ENCODE assay signal across 13 cellular contexts in genomic region chr2:239151201-239152131, GRCh38.
A peak's percentile ranks its signal among the peaks of the same experiment; 100 is the strongest.
DNase-seq lines count a peak whose midpoint lies in the region; FAIRE-seq and TF ChIP-seq lines count a peak whose summit lies in the region.
"Had no signal": no experiment of that assay in that cellular context is flagged by ENCODE, and none has a peak within 500 bp of the region (broad histone marks: within the 10 kb centered on the region; RNA-seq: fewer than 3 reads in every experiment).

No MANE protein-coding gene starts in this region.

- peaks cover 28% of the 10 kb centered on the region for H3K4me1 Mint-ChIP-seq in activated CD4-positive, alpha-beta T cell treated with anti-CD3 and anti-CD28 coated beads, Interleukin-2, amount 10 ng/mL, durations not matched to agents 7 days and 5 days
- no peaks in the 10 kb centered on the region for H3K4me1 Mint-ChIP-seq in endodermal cell

- H3K9me3 ChIP-seq in endodermal cell (ENCODE audit: control insufficient read depth, low read length) = no peaks in the 10 kb centered on the region
- no peaks in the 10 kb centered on the region for H3K9me3 ChIP-seq in testis
- H3K9me3 ChIP-seq in small intestine (ENCODE audit: control insufficient read depth, low read depth) = no peaks in the 10 kb centered on the region

- no peak for TF ChIP-seq POLR2A in testis (IDR thresholded peaks at IDR 0.05)

- no peaks in the 10 kb centered on the region for H3K27me3 Mint-ChIP-seq in activated CD4-positive, alpha-beta T cell treated with anti-CD3 and anti-CD28 coated beads, Interleukin-2, amount 10 ng/mL, durations not matched to agents 7 days and 5 days
- no peaks in the 10 kb centered on the region for H3K27me3 Mint-ChIP-seq in endodermal cell (ENCODE audit: insufficient read depth)
- H3K27me3 Mint-ChIP-seq: dendritic cell treated with granulocyte-macrophage colony-stimulating factor and Interleukin-4, amounts not matched to agents 40 ng/mL and 50 ng/mL, for 4 days had no signal

- peaks cover 13% of the 10 kb centered on the region for H3K9me3 Mint-ChIP-seq in activated CD4-positive, alpha-beta T cell treated with anti-CD3 and anti-CD28 coated beads, Interleukin-2, amount 10 ng/mL, durations not matched to agents 7 days and 5 days
- no peaks in the 10 kb centered on the region for H3K9me3 Mint-ChIP-seq in endodermal cell
- H3K9me3 Mint-ChIP-seq: dendritic cell treated with granulocyte-macrophage colony-stimulating factor and Interleukin-4, amounts not matched to agents 40 ng/mL and 50 ng/mL, for 4 days had no signal

- H3K27me3 ChIP-seq in endodermal cell (ENCODE audit: control insufficient read depth, insufficient read depth, low read length, poor library complexity, severe bottlenecking) = no peaks in the 10 kb centered on the region
- H3K27me3 ChIP-seq in testis = no peaks in the 10 kb centered on the region
- no peaks in the 10 kb centered on the region for H3K27me3 ChIP-seq in small intestine (ENCODE audit: control insufficient read depth in 2 of 2, insufficient read depth in 2 of 2, low read length in 2 of 2)

- peaks cover 76% of the 10 kb centered on the region for H3K36me3 Mint-ChIP-seq in activated CD4-positive, alpha-beta T cell treated with anti-CD3 and anti-CD28 coated beads, Interleukin-2, amount 10 ng/mL, durations not matched to agents 7 days and 5 days (ENCODE audit: low read depth)
- peaks cover 39% of the 10 kb centered on the region for H3K36me3 Mint-ChIP-seq in endodermal cell (ENCODE audit: low read depth)

- no peak for DNase-seq in activated CD4-positive, alpha-beta T cell treated with anti-CD3 and anti-CD28 coated beads, Interleukin-2, amount 10 ng/mL, durations not matched to agents 7 days and 5 days
- no peak for DNase-seq in activated CD4-positive, alpha-beta T cell treated with anti-CD3 and anti-CD28 coated beads for 4 hours
- peak; percentile 17 for DNase-seq in endodermal cell
- DNase-seq in medulla oblongata (ENCODE audit: extremely low spot score) = peak; percentile 61
- peak; percentile 71 for DNase-seq in testis
- no peak for DNase-seq in HT-29 (ENCODE audit: low spot score)
- no peak for DNase-seq in GM13977 (ENCODE audit: low spot score)
- no peak for DNase-seq in small intestine
- DNase-seq: NCI-H524 treated with DMSO at 0.1 percent for 48 hours, SW 1271 had no signal

- in situ Hi-C loops in GM13977 (cut with MboI; ENCODE audit: low pct_unique_long_range_greater_than_20kb, low sequenced_read_pairs, unreplicated experiment) = no loop called here

- TF ChIP-seq CTCF in endodermal cell (conservative IDR thresholded peaks at IDR 0.05) (no peak), testis (IDR thresholded peaks at IDR 0.05) (no peak), GM13977 (IDR thresholded peaks at IDR 0.05; ENCODE audit: extremely low read depth, insufficient read depth, missing control alignments) (no peak)

- peak overlapping the region; percentile 88 for H3K27ac Mint-ChIP-seq in activated CD4-positive, alpha-beta T cell treated with anti-CD3 and anti-CD28 coated beads, Interleukin-2, amount 10 ng/mL, durations not matched to agents 7 days and 5 days
- no peak overlapping the region for H3K27ac Mint-ChIP-seq in endodermal cell
- H3K27ac Mint-ChIP-seq: dendritic cell treated with granulocyte-macrophage colony-stimulating factor and Interleukin-4, amounts not matched to agents 40 ng/mL and 50 ng/mL, for 4 days had no signal

- 90 to 93% methylated on average over 7 to 16 of the region's 16 CpGs for WGBS in endodermal cell (ENCODE audit: insufficient coverage in 1 of 2, insufficient read length in 1 of 2), 2 experiments
- WGBS in testis, 2 donors = 73% methylated on average over 11 to 16 of the region's 16 CpGs
- WGBS in small intestine, 3 donors = 89 to 96% (median 93%) methylated on average over 16 of the region's 16 CpGs

- FAIRE-seq in small intestine (lab: Jason Lieb, UNC) = no peak

- no peak overlapping the region for H3K27ac ChIP-seq in endodermal cell (ENCODE audit: low read depth, low read length)
- H3K27ac ChIP-seq in testis = peak overlapping the region; percentile 28 to 78
- H3K27ac ChIP-seq in small intestine (ENCODE audit: low read depth in 1 of 2, low read length in 1 of 2) = peak overlapping the region in 1 of 2 donors; percentile 77
- H3K27ac ChIP-seq: KMS-11, parathyroid adenoma had no signal

- POLR2A ChIA-PET in activated CD4-positive, alpha-beta T cell treated with anti-CD3 and anti-CD28 coated beads, Interleukin-2, amount 10 ng/mL, durations not matched to agents 7 days and 5 days (lab: Charles Lee) = interaction anchor here (0.6 kb wide), 1 partner anchor 92 kb away, joined by 4 read pairs; no protein-coding TSS in a partner anchor

- no peak overlapping the region for H3K4me3 ChIP-seq in endodermal cell (ENCODE audit: low read length)
- no peak overlapping the region for H3K4me3 ChIP-seq in testis
- H3K4me3 ChIP-seq in small intestine (ENCODE audit: low read depth in 1 of 2, low read length in 2 of 2) = no peak overlapping the region

- peaks cover 6% of the 10 kb centered on the region for H3K36me3 ChIP-seq in endodermal cell (ENCODE audit: control insufficient read depth, insufficient read depth, low read length)
- H3K36me3 ChIP-seq in testis (ENCODE audit: low read depth, missing control alignments) = no peaks in the 10 kb centered on the region
- H3K36me3 ChIP-seq in small intestine (ENCODE audit: control insufficient read depth in 2 of 2, insufficient read depth in 2 of 2, low read length in 2 of 2) = peaks cover 2 to 4% of the 10 kb centered on the region in 2 donors

- intact Hi-C loops in testis (cut with DNase I; ENCODE audit: low total_unique reads) = no loop called here

- H3K4me3 Mint-ChIP-seq in activated CD4-positive, alpha-beta T cell treated with anti-CD3 and anti-CD28 coated beads, Interleukin-2, amount 10 ng/mL, durations not matched to agents 7 days and 5 days = no peak overlapping the region
- H3K4me3 Mint-ChIP-seq in endodermal cell = no peak overlapping the region
- H3K4me3 Mint-ChIP-seq: dendritic cell treated with granulocyte-macrophage colony-stimulating factor and Interleukin-4, amounts not matched to agents 40 ng/mL and 50 ng/mL, for 4 days had no signal

- CTCF ChIA-PET in activated CD4-positive, alpha-beta T cell treated with anti-CD3 and anti-CD28 coated beads, Interleukin-2, amount 10 ng/mL, durations not matched to agents 7 days and 5 days (lab: Charles Lee) = interaction anchor here (0.9 to 1.0 kb wide), 2 partner anchors 8 to 153 kb away, joined by 3 read pairs; no protein-coding TSS in a partner anchor

- no peak overlapping the region for H3K9ac ChIP-seq in endodermal cell (ENCODE audit: extremely low read depth, low read length, poor library complexity, severe bottlenecking)
- H3K9ac ChIP-seq: KMS-11, parathyroid adenoma had no signal

- H3K4me1 ChIP-seq in endodermal cell (ENCODE audit: control insufficient read depth, insufficient read depth, low read length) = no peaks in the 10 kb centered on the region
- H3K4me1 ChIP-seq in testis = peaks cover 5% of the 10 kb centered on the region
- no peaks in the 10 kb centered on the region for H3K4me1 ChIP-seq in small intestine (ENCODE audit: control insufficient read depth in 2 of 2, insufficient read depth in 1 of 2, low read depth in 1 of 2, low read length in 1 of 2)
- H3K4me1 ChIP-seq: parathyroid adenoma had no signal

Comparison
In these comparisons a context has a peak if more than half of its experiments do, and no peak if none do; other contexts are left out.
1. DNase-seq: peak in endodermal cell (single experiment), medulla oblongata (single experiment) and testis (single experiment); none in activated CD4-positive, alpha-beta T cell treated with anti-CD3 and anti-CD28 coated beads, Interleukin-2, amount 10 ng/mL, durations not matched to agents 7 days and 5 days (single experiment), activated CD4-positive, alpha-beta T cell treated with anti-CD3 and anti-CD28 coated beads for 4 hours (0 of 2), HT-29 (single experiment), GM13977 (single experiment) and small intestine (single experiment).